In genomic region chr5:176886336-176887251, GRCh38 we compare ENCODE assay signal across 13 cellular contexts. TPM values are rescaled to one million over a fixed set of nuclear protein-coding genes. Genes with fewer than 3 reads are reported as not detected.
"Had no signal": no experiment of that assay in that cellular context is flagged by ENCODE, and none has a peak within 500 bp of the region (broad histone marks: within the 10 kb centered on the region; RNA-seq: fewer than 3 reads in every experiment).

No MANE protein-coding gene starts in this region.

- H3K27me3 ChIP-seq: ovary, tibial nerve had no signal

- H3K27ac ChIP-seq: ovary, SJSA1, tibial nerve had no signal

- H3K36me3 ChIP-seq: ovary, SJSA1 had no signal

- DNase-seq: activated CD4-positive, CD25-positive, alpha-beta regulatory T cell; activated gamma-delta T cell; foreskin fibroblast; left cardiac atrium; mammary epithelial cell; T-cell had no signal

- H3K4me1 ChIP-seq: SJSA1, tibial nerve had no signal

- ATAC-seq: esophagus mucosa; left cardiac atrium; stimulated activated effector memory CD8-positive, alpha-beta T cell treated with anti-CD3 and anti-CD28 coated beads, Interleukin-12 subunit alpha, Interleukin-12 subunit beta, amount 100 ng/mL, for 72 hours; T-cell had no signal

- H3K9me3 ChIP-seq: ovary, SJSA1, tibial nerve had no signal

- H3K4me3 ChIP-seq: ovary, SJSA1, tibial nerve had no signal

RNA-seq across cellular contexts. Expression of gene HK3, which starts 12.6 kb away (rescaled TPM):
- total RNA-seq: chondrocyte, dermis microvascular lymphatic vessel endothelial cell, mammary epithelial cell, SJSA1 had no signal
